Comparison of ENCODE assay signal across 17 cellular contexts in the genomic region with DNA sequence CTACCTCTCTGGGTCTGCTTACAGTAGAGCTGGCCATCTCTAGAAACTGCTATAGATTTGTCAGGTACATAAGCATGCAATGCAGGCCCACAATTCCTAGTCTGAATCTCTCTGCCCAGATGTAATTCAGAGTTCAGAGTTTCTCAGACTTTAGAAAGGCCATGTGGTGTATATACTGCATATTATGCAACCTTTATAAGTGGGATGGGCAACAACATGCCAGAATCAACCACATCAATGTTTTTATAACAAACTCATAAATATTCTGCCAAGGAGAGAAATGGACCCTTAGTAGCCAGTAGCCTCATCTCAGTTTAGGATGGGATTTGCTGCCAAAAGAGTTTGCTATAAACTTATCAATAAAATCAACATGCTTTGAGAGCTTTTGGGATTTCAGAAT.
DNase-seq lines count a peak whose midpoint lies in the region; ATAC-seq and TF ChIP-seq lines count a peak whose summit lies in the region.
"Had no signal": no experiment of that assay in that cellular context is flagged by ENCODE, and none has a peak within 500 bp of the region (broad histone marks: within the 10 kb centered on the region; RNA-seq: fewer than 3 reads in every experiment).

No MANE protein-coding gene starts in this region.

- H2AK5ac ChIP-seq in mesendoderm (ENCODE audit: low read length): no peak overlapping the region

- H4K5ac ChIP-seq in mesendoderm (ENCODE audit: low read length): no peak overlapping the region

- H3K79me1 ChIP-seq in mesendoderm (ENCODE audit: low read length): no peaks in the 10 kb centered on the region

- H4K8ac ChIP-seq in mesendoderm (ENCODE audit: low read depth, low read length): peak overlapping the region; percentile 8

- intact Hi-C loops in colonic mucosa (cut with DNase I): no loop called here

- no peak overlapping the region for H3K27ac ChIP-seq in mesendoderm (ENCODE audit: low read depth, low read length)
- no peak overlapping the region for H3K27ac ChIP-seq in colonic mucosa
- H3K27ac ChIP-seq: HL-60 had no signal

- no peaks in the 10 kb centered on the region for H3K9me3 ChIP-seq in colonic mucosa

- H2BK15ac ChIP-seq in mesendoderm (replicated peaks; ENCODE audit: low read depth): no peak overlapping the region

- TF ChIP-seq CTCF in AG10803 (conservative IDR thresholded peaks at IDR 0.05; ENCODE audit: low read length) (no peak), colonic mucosa (IDR thresholded peaks at IDR 0.05) (no peak)

- H2BK5ac ChIP-seq in mesendoderm (ENCODE audit: low read length): no peak overlapping the region

- H3K56ac ChIP-seq in mesendoderm (ENCODE audit: low read length): no peak overlapping the region

- H3K4me2 ChIP-seq in mesendoderm (ENCODE audit: low read length): no peak overlapping the region
- H3K4me2 ChIP-seq: GM23338 had no signal

- no peak overlapping the region for H3K18ac ChIP-seq in mesendoderm (ENCODE audit: low read length)

- no peak overlapping the region for H3K9ac ChIP-seq in mesendoderm (ENCODE audit: low read length)
- no peak overlapping the region for H3K9ac ChIP-seq in colonic mucosa (ENCODE audit: low read depth in 2 of 2, low read length in 2 of 2)

- DNase-seq in AG10803 (ENCODE audit: low read depth): peak; percentile 44
- peak; percentile 14 for DNase-seq in SW480 (ENCODE audit: low spot score)
- DNase-seq in fibroblast of peridontal ligament (ENCODE audit: extremely low read depth): peak; percentile 65
- DNase-seq in mesendoderm: no peak
- no peak for DNase-seq in colonic mucosa
- DNase-seq in MV-4-11 (lab: John Stamatoyannopoulos, UW): no peak
- DNase-seq in NCI-H69 (lab: John Stamatoyannopoulos, UW): no peak
- DNase-seq: ACHN; CD8-positive, alpha-beta T cell; COR-L47; DMS153; DMS79 treated with DMSO at 0.1 percent for 48 hours; GDM1; H7 had no signal

- ATAC-seq in GM18867 (IDR thresholded peaks at IDR 0.05; ENCODE audit: unreplicated experiment): no peak
- ATAC-seq: CD8-positive, alpha-beta T cell; GM23338 had no signal

- no peak overlapping the region for H3K4ac ChIP-seq in mesendoderm (ENCODE audit: low read depth, low read length)

- H2BK120ac ChIP-seq in mesendoderm (ENCODE audit: low read depth, low read length): no peak overlapping the region

- H3K36me3 ChIP-seq in mesendoderm (ENCODE audit: control insufficient read depth, insufficient read depth, low read length) (no peaks in the 10 kb centered on the region), colonic mucosa (no peaks in the 10 kb centered on the region)

- H3K27me3 ChIP-seq in mesendoderm (ENCODE audit: insufficient read depth, low read length, poor library complexity): no peaks in the 10 kb centered on the region
- H3K27me3 ChIP-seq in colonic mucosa: no peaks in the 10 kb centered on the region

- H3K4me3 ChIP-seq in AG10803 (ENCODE audit: low read length): no peak overlapping the region
- no peak overlapping the region for H3K4me3 ChIP-seq in mesendoderm (ENCODE audit: low read length)
- no peak overlapping the region for H3K4me3 ChIP-seq in colonic mucosa
- H3K4me3 ChIP-seq: GM23338 had no signal

- H3K79me2 ChIP-seq in mesendoderm (ENCODE audit: control insufficient read depth, insufficient read depth, low read length): no peaks in the 10 kb centered on the region

- peaks cover 3% of the 10 kb centered on the region for H3K4me1 ChIP-seq in mesendoderm (ENCODE audit: control insufficient read depth, low read depth, low read length)
- H3K4me1 ChIP-seq in colonic mucosa: no peaks in the 10 kb centered on the region

- H3K23ac ChIP-seq in mesendoderm (ENCODE audit: low read length): no peak overlapping the region

Comparison
In these comparisons a context has a peak if more than half of its experiments do, and no peak if none do; other contexts are left out.
1. DNase-seq: peak in AG10803 (single experiment), SW480 (single experiment) and fibroblast of peridontal ligament (single experiment); none in mesendoderm (single experiment), colonic mucosa (single experiment), MV-4-11 (single experiment) and NCI-H69 (single experiment).